Comparison of ENCODE assay signal across 13 cellular contexts in the genomic region with DNA sequence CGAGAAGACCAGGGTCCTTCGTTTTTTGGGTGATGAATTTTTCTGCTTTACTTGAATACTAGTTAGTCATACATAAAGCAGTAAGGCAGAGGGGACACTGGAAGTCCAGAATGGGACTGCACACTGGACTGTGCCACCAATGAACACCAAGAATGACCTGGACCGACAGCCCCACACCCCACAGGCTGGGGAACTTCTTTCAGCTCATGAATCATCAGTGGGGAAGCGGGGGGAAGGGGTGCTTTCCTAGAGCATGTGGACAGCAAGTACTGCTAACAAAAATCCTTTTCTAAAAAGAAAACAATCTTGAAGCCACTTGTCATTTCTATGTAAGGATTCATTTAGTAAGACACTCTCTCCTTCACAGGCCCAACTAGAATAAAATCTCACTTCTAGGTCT.
DNase-seq lines count a peak whose midpoint lies in the region; ATAC-seq and TF ChIP-seq lines count a peak whose summit lies in the region.
"Had no signal": no experiment of that assay in that cellular context is flagged by ENCODE, and none has a peak within 500 bp of the region (broad histone marks: within the 10 kb centered on the region; RNA-seq: fewer than 3 reads in every experiment).

No MANE protein-coding gene starts in this region.

- H3K9me3 ChIP-seq in AG04450 (ENCODE audit: control insufficient read depth, insufficient read depth, low read length): no peaks in the 10 kb centered on the region; the same call in 1 of the 2 replicates

- CTCF ChIA-PET in AG04450 (lab: Charles Lee): interaction anchor here (1.4 to 3.6 kb wide), 4 partner anchors 20 to 79 kb away, joined by 3 to 13 read pairs (median 4); no protein-coding TSS in a partner anchor
- CTCF ChIA-PET in activated CD4-positive, alpha-beta memory T cell treated with anti-CD3 and anti-CD28 coated beads for 36 hours (lab: Charles Lee): interaction anchor here (1.5 to 1.6 kb wide), 2 partner anchors 10 to 19 kb away, joined by 4 read pairs; no protein-coding TSS in a partner anchor

- H3K36me3 Mint-ChIP-seq in activated CD4-positive, alpha-beta memory T cell treated with anti-CD3 and anti-CD28 coated beads for 36 hours: no peaks in the 10 kb centered on the region

- no peaks in the 10 kb centered on the region for H3K9me3 Mint-ChIP-seq in activated CD4-positive, alpha-beta memory T cell treated with anti-CD3 and anti-CD28 coated beads for 36 hours
- H3K9me3 Mint-ChIP-seq: stimulated activated naive CD8-positive, alpha-beta T cell treated with anti-CD3 and anti-CD28 coated beads, Interleukin-15, Interleukin-2, amounts not matched to agents 100 ng/mL and 50 ng/mL, for 24 hours had no signal

- H3K4me3 Mint-ChIP-seq in activated CD4-positive, alpha-beta memory T cell treated with anti-CD3 and anti-CD28 coated beads for 36 hours: no peak overlapping the region
- H3K4me3 Mint-ChIP-seq: stimulated activated naive CD8-positive, alpha-beta T cell treated with anti-CD3 and anti-CD28 coated beads, Interleukin-15, Interleukin-2, amounts not matched to agents 100 ng/mL and 50 ng/mL, for 24 hours had no signal

- H3K4me1 Mint-ChIP-seq in activated CD4-positive, alpha-beta memory T cell treated with anti-CD3 and anti-CD28 coated beads for 36 hours (ENCODE audit: low read depth): peaks cover 26% of the 10 kb centered on the region

- no peaks in the 10 kb centered on the region for H3K27me3 Mint-ChIP-seq in activated CD4-positive, alpha-beta memory T cell treated with anti-CD3 and anti-CD28 coated beads for 36 hours
- H3K27me3 Mint-ChIP-seq: stimulated activated naive CD8-positive, alpha-beta T cell treated with anti-CD3 and anti-CD28 coated beads, Interleukin-15, Interleukin-2, amounts not matched to agents 100 ng/mL and 50 ng/mL, for 24 hours had no signal

- H3K4me3 ChIP-seq in AG04450 (ENCODE audit: low read depth, low read length): no peak overlapping the region

- POLR2A ChIA-PET in AG04450 (lab: Yijun Ruan, JAX): no interaction called here
- POLR2A ChIA-PET in activated CD4-positive, alpha-beta memory T cell treated with anti-CD3 and anti-CD28 coated beads for 36 hours (lab: Charles Lee): interaction anchor here (1.0 to 1.1 kb wide), 2 partner anchors 27 to 29 kb away, joined by 3 read pairs; no protein-coding TSS in a partner anchor

- no peak for TF ChIP-seq CTCF in AG04450 (IDR thresholded peaks at IDR 0.05; ENCODE audit: low read depth, low read length)

- ATAC-seq in GM18511 (IDR thresholded peaks at IDR 0.05; ENCODE audit: unreplicated experiment) (peak; percentile 42), Right ventricle myocardium superior (ENCODE audit: poor library complexity) (no peak), Right ventricle myocardium inferior (no peak)

- no peaks in the 10 kb centered on the region for H3K27me3 ChIP-seq in AG04450 (ENCODE audit: control insufficient read depth, insufficient read depth, low read length)

- H3K27ac Mint-ChIP-seq in activated CD4-positive, alpha-beta memory T cell treated with anti-CD3 and anti-CD28 coated beads for 36 hours: no peak overlapping the region

- H3K27ac ChIP-seq in AG04450 (ENCODE audit: low read depth, low read length): peak overlapping the region; percentile 12
- H3K27ac ChIP-seq: KMS-11 had no signal

- DNase-seq in AG04450 (ENCODE audit: low read depth, low spot score): peak; percentile 1
- peak; percentile 73 for DNase-seq in activated CD4-positive, alpha-beta memory T cell treated with anti-CD3 and anti-CD28 coated beads for 36 hours
- peak; percentile 25 for DNase-seq in kidney glomerular epithelial cell (lab: John Stamatoyannopoulos, UW)
- no peak for DNase-seq in Right ventricle myocardium superior
- no peak for DNase-seq in middle frontal gyrus (ENCODE audit: extremely low spot score, low spot score)
- no peak for DNase-seq in Right ventricle myocardium inferior (ENCODE audit: missing footprints)
- DNase-seq in DMS79 (lab: John Stamatoyannopoulos, UW): no peak
- DNase-seq: DND-41, glutamatergic neuron, RPMI8226 had no signal

- intact Hi-C loops in activated CD4-positive, alpha-beta memory T cell treated with anti-CD3 and anti-CD28 coated beads for 36 hours (cut with micrococcal nuclease): no loop called here
- intact Hi-C loops in Right ventricle myocardium superior (cut with DNase I) (no loop called here), Right ventricle myocardium inferior (cut with DNase I) (no loop called here)

Comparison
In these comparisons a context has a peak if more than half of its experiments do, and no peak if none do; other contexts are left out.
1. DNase-seq: peak in AG04450 (single experiment), activated CD4-positive, alpha-beta memory T cell treated with anti-CD3 and anti-CD28 coated beads for 36 hours (single experiment) and kidney glomerular epithelial cell (single experiment); none in Right ventricle myocardium superior (single experiment), middle frontal gyrus (single experiment), Right ventricle myocardium inferior (single experiment) and DMS79 (single experiment).